ENCODE assay signal across 8 cellular contexts in the genomic region with DNA sequence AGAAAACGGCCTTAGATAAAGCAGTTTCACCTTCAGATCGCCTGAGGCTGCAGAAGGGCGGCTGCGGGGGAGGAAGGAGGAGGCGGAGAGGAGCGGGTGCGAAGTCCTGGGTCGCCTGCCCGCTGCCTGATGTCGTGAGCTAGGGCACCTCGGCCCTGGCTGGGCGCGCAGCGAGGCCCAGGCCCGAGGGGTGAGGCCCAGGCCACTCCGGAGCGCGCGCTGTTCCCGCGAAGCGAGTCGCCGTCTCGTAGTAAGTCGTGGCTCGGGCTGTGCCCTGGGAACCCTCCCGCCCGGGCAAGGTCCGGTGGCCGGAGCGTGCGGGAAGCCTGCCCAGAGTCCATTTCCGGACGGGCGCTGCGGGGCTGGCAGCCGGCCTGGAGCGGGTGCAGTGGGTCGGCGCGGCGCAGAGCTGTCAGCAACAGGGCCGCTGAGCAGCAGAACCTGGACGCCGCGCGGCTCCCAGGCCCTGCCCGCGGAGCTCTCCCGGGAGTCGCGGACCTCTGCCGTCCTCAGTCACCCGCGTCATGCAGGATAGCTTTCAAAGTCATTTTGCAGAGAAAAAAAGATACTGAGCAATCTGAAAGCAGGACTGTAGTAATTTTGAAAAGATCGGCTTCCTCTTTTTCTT. TPM values are rescaled to one million over a fixed set of nuclear protein-coding genes. Genes with fewer than 3 reads are reported as not detected.
A peak's percentile ranks its signal among the peaks of the same experiment; 100 is the strongest.
DNase-seq lines count a peak whose midpoint lies in the region; ATAC-seq and TF ChIP-seq lines count a peak whose summit lies in the region.

No MANE protein-coding gene starts in this region.

- no peaks in the 10 kb centered on the region for H3K36me3 ChIP-seq in thoracic aorta

- peaks cover 13% of the 10 kb centered on the region for H3K9me3 Mint-ChIP-seq in mesothelial cell of epicardium

- H3K4me3 Mint-ChIP-seq in mesothelial cell of epicardium: peak overlapping the region; percentile 88

- H3K27ac ChIP-seq in thoracic aorta: peak overlapping the region; percentile 78 to 86

- no peaks in the 10 kb centered on the region for H3K9me3 ChIP-seq in thoracic aorta

- no peak for TF ChIP-seq CTCF in epithelial cell of esophagus (IDR thresholded peaks at IDR 0.05; ENCODE audit: insufficient read depth, low read depth, low read length, missing control alignments)
- no peak for TF ChIP-seq CTCF in mesothelial cell of epicardium (IDR thresholded peaks at IDR 0.05; ENCODE audit: unreplicated experiment)
- no peak for TF ChIP-seq CTCF in thoracic aorta (IDR thresholded peaks at IDR 0.05)

- H3K4me1 ChIP-seq in thoracic aorta (ENCODE audit: control insufficient read depth in 1 of 2, low read depth in 2 of 2): peaks cover 17 to 30% of the 10 kb centered on the region in 2 donors

- ATAC-seq in GM21717 (IDR thresholded peaks at IDR 0.05; ENCODE audit: unreplicated experiment): peak; percentile 65
- peak; percentile 69 for ATAC-seq in thoracic aorta (ENCODE audit: insufficient number of reproducible peaks, low FRiP score, low read depth)
- ATAC-seq in GM18519 (IDR thresholded peaks at IDR 0.05; ENCODE audit: low FRiP score, unreplicated experiment): no peak

- DNase-seq in G401 (ENCODE audit: low spot score) (peak; percentile 78), LHCN-M2 (ENCODE audit: low read depth) (peak; percentile 25), epithelial cell of esophagus (ENCODE audit: low read depth) (peak; percentile 39), mesothelial cell of epicardium (ENCODE audit: low spot score in 2 of 2, unreplicated experiment in 2 of 2) (peak; percentile 40 to 71), thoracic aorta (ENCODE audit: low spot score) (no peak)
- peak; percentile 67 for DNase-seq in activated CD8-positive, alpha-beta memory T cell treated with anti-CD3 and anti-CD28 coated beads for 24 hours

- no peaks in the 10 kb centered on the region for H3K27me3 Mint-ChIP-seq in mesothelial cell of epicardium (ENCODE audit: low read depth)

- H3K27me3 ChIP-seq in thoracic aorta (replicated peaks; ENCODE audit: insufficient read depth): no peaks in the 10 kb centered on the region

- peaks cover 14% of the 10 kb centered on the region for H3K36me3 Mint-ChIP-seq in mesothelial cell of epicardium

- H3K4me3 ChIP-seq in epithelial cell of esophagus (ENCODE audit: low read length): peak overlapping the region; percentile 58
- H3K4me3 ChIP-seq in thoracic aorta: peak overlapping the region; percentile 84

- peak overlapping the region; percentile 98 for H3K27ac Mint-ChIP-seq in mesothelial cell of epicardium

- in situ Hi-C loops in G401 (cut with HindIII; ENCODE audit: low sequenced_read_pairs): no loop called here

- H3K4me1 Mint-ChIP-seq in mesothelial cell of epicardium: peaks cover 37% of the 10 kb centered on the region

RNA-seq across cellular contexts. Expression of a gene that starts 18.7 kb away (rescaled TPM):
- 0.44 and 0.62 TPM in 2 replicates for total RNA-seq in G401 (2014; rRNA removed; shearing (Covaris generic))
- total RNA-seq in LHCN-M2 (2014; rRNA removed) (11.0 and 11.5 TPM in 2 replicates), mesothelial cell of epicardium (47.3 to 50.1 TPM (median 48.8 TPM) in 3 replicates), thoracic aorta (10 to 100 TPM; 31.7 to 41.3 TPM)
- 2.4 TPM for polyA plus RNA-seq in LHCN-M2 (2012)
